Comparison of ENCODE assay signal across 8 cellular contexts in the genomic region with DNA sequence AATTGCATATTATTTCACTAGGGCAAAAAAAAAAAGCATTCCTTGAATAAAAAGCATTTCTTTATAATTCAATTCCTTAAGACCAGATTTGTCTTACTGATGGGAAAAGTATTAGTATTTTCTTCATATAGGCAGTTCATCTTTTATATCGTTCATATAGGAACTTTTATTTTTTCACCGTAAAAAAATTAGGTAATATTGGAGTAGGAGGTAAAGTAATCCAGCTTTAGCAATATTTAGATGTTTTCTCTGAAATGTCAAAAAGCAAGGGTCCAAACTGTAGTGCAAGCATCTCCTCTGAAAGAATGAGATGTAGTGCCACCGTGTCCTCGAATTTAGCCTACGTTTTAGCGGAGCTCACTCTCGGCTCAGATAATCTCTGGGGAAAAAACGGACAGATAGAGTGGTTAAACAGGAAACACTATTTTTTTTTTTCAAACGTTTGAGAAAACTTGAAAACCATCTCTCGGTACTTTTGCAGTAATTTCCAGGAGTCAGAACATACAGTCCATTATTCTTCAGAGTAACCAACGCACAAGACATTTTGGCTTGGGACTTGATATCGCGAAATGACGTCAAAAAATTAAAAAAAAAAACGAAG. TPM values are rescaled to one million over a fixed set of nuclear protein-coding genes. Genes with fewer than 3 reads are reported as not detected.
A peak's percentile ranks its signal among the peaks of the same experiment; 100 is the strongest.
DNase-seq lines count a peak whose midpoint lies in the region; ATAC-seq, FAIRE-seq and TF ChIP-seq lines count a peak whose summit lies in the region.

No MANE protein-coding gene starts in this region.

- ATAC-seq in GM12878 = no peak; the same call in 2 of the 3 replicates
- no peak for ATAC-seq in memory B cell (ENCODE audit: low read depth)
- no peak for ATAC-seq in GM21447 (IDR thresholded peaks at IDR 0.05; ENCODE audit: unreplicated experiment)

- H3K9me3 ChIP-seq in HUES6 (ENCODE audit: control insufficient read depth, insufficient read depth, low read depth, low read length) (no peaks in the 10 kb centered on the region), GM12878 (replicated peaks; ENCODE audit: control insufficient read depth, insufficient read depth, low read length) (no peaks in the 10 kb centered on the region)

- H3K36me3 Mint-ChIP-seq in memory B cell = no peaks in the 10 kb centered on the region

- H2AFZ ChIP-seq in GM12878 (ENCODE audit: control insufficient read depth, low read depth, low read length) = peak overlapping the region; percentile 89

- SMC1A ChIA-PET in GM12878 (lab: Charles Lee; ENCODE audit: uncharacterized antibody, unreplicated experiment) = interaction anchor here (0.6 to 2.2 kb wide), 10 partner anchors 9 to 389 kb away, joined by 3 to 8 read pairs (median 3); a partner anchor contains a TSS

- intact Hi-C loops in GM12878 (cut with micrococcal nuclease; ENCODE audit: unreplicated experiment) = loop anchor here (2.0 to 5.0 kb wide), 2 partner anchors 17 to 382 kb away; no protein-coding TSS in a partner anchor

- no TSS peak for BruUV-seq in GM12878 (replicated peaks; lab: Mats Ljungman, UMichigan)

- DNase-seq in GM12878 (ENCODE audit: low read depth, low spot score) = no peak
- DNase-seq in memory B cell (ENCODE audit: low spot score in 2 of 2) = no peak
- DNase-seq in NOMO-1 (lab: John Stamatoyannopoulos, UW; ENCODE audit: unreplicated experiment in 2 of 2) = no peak
- no peak for DNase-seq in retina
- DNase-seq in iPS-NIHi7 (ENCODE audit: extremely low spot score) = no peak

- H3K27ac Mint-ChIP-seq in memory B cell = peak overlapping the region; percentile 90

- H3K27me3 Mint-ChIP-seq in memory B cell = peaks cover 6% of the 10 kb centered on the region

- H3K27me3 ChIP-seq in HUES6 (ENCODE audit: control insufficient read depth, insufficient read depth, low read length) = peaks cover 100% of the 10 kb centered on the region
- H3K27me3 ChIP-seq in GM12878 (replicated peaks in 1 of 2; ENCODE audit: control insufficient read depth in 2 of 2, insufficient read depth in 2 of 2, low read length in 1 of 2) = peaks cover 11 to 31% of the 10 kb centered on the region in 2 experiments

- no peak for TF ChIP-seq POLR2A in GM12878 (IDR thresholded peaks at IDR 0.05; ENCODE audit: low read depth, low read length)

- peaks cover 1% of the 10 kb centered on the region for H3K9me3 Mint-ChIP-seq in memory B cell

- TF ChIP-seq RAD21 in GM12878 (IDR thresholded peaks at IDR 0.05; ENCODE audit: insufficient read depth, low read depth, low read length) = no peak

- peak overlapping the region; percentile 97 for H3K27ac ChIP-seq in C4-2B
- no peak overlapping the region for H3K27ac ChIP-seq in HUES6 (ENCODE audit: low read depth, low read length)
- H3K27ac ChIP-seq in GM12878 (ENCODE audit: control insufficient read depth, insufficient read depth) = peak overlapping the region; percentile 77

- peaks cover 10% of the 10 kb centered on the region for H3K4me1 Mint-ChIP-seq in memory B cell

- RAD21 ChIA-PET in GM12878 (lab: Charles Lee; ENCODE audit: unreplicated experiment) = interaction anchor here (0.6 to 2.3 kb wide), 11 partner anchors 8 to 346 kb away, joined by 3 to 7 read pairs (median 3); a partner anchor contains a TSS

- TF ChIP-seq CTCF in C4-2B (conservative IDR thresholded peaks at IDR 0.05) (no peak), GM12878 (IDR thresholded peaks at IDR 0.05 in 2 of 3, conservative IDR thresholded peaks at IDR 0.05 in 1 of 3; ENCODE audit: control insufficient read depth in 2 of 3, extremely low read depth in 1 of 3, insufficient read depth in 1 of 3, low read depth in 3 of 3, low read length in 3 of 3) (no peak)

- in situ Hi-C loops in GM12878 (cut with MboI) = no loop called here

- H4K20me1 ChIP-seq in GM12878 (ENCODE audit: control insufficient read depth, insufficient read depth) = no peaks in the 10 kb centered on the region

- H3K36me3 ChIP-seq in HUES6 (ENCODE audit: control insufficient read depth, insufficient read depth, low read length) (no peaks in the 10 kb centered on the region), GM12878 (ENCODE audit: control insufficient read depth in 2 of 2, insufficient read depth in 2 of 2, low read length in 1 of 2) (no peaks in the 10 kb centered on the region)

- H3K4me3 ChIP-seq in HUES6 (ENCODE audit: low read depth, low read length) (peak overlapping the region; percentile 71), GM12878 (peak overlapping the region; percentile 66; the same call in 1 of the 2 replicates)

- TF ChIP-seq EP300 in GM12878 (IDR thresholded peaks at IDR 0.05; ENCODE audit: borderline replicate concordance in 1 of 2, control insufficient read depth in 1 of 2, low read depth in 2 of 2, low read length in 2 of 2) = no peak

- POLR2A ChIA-PET in GM12878 (lab: Charles Lee) = interaction anchor here (0.9 to 1.6 kb wide), 8 partner anchors 10 to 337 kb away, joined by 3 to 15 read pairs (median 3); a partner anchor contains a TSS

- H3K9ac ChIP-seq in HUES6 (ENCODE audit: low read length) (no peak overlapping the region), GM12878 (ENCODE audit: control insufficient read depth, insufficient read depth, low read length) (peak overlapping the region; percentile 88; the same call in 1 of the 2 replicates)

- peak overlapping the region; percentile 90 for H3K4me3 Mint-ChIP-seq in memory B cell

- peaks cover 19% of the 10 kb centered on the region for H3K4me1 ChIP-seq in HUES6 (ENCODE audit: control insufficient read depth, insufficient read depth, low read length)
- peaks cover 30% of the 10 kb centered on the region for H3K4me1 ChIP-seq in GM12878 (ENCODE audit: control insufficient read depth, insufficient read depth, low read length)

- H3K4me2 ChIP-seq in GM12878 (ENCODE audit: control insufficient read depth, insufficient read depth) = peak overlapping the region; percentile 97

- CTCF ChIA-PET in GM12878 (lab: Yijun Ruan, JAX) = interaction anchor here (0.6 to 1.4 kb wide), 6 partner anchors 15 to 112 kb away, joined by 3 to 6 read pairs (median 3); no protein-coding TSS in a partner anchor

- WGBS in GM12878 (ENCODE audit: insufficient coverage, insufficient replicate concordance, low lambda C conversion rate, missing lambda C conversion rate) = under 1% methylated on average over 15 of the region's 15 CpGs

- no peaks in the 10 kb centered on the region for H3K79me2 ChIP-seq in GM12878 (ENCODE audit: control insufficient read depth, insufficient read depth, low read length)

- FAIRE-seq in GM12878 (lab: Jason Lieb, UNC) = no peak

RNA-seq across cellular contexts. Expression of a gene that starts 5.4 kb away (rescaled TPM):
- 0.21 and 0.49 TPM in 2 replicates for total RNA-seq in GM12878 (2013; cell fraction: nucleolus; rRNA removed)
- total RNA-seq in GM12878 (2014; rRNA removed) = 0.27 and 0.51 TPM in 2 replicates
- 0.40 and 0.60 TPM in 2 replicates for total RNA-seq in GM12878 (2014; rRNA removed; fragmentation: Illumina TruSeq; extraction: Trizol)
- total RNA-seq in GM12878 (2021) = 0.21 and 0.36 TPM in 2 replicates
- 0.10 TPM for polyA plus RNA-seq in GM12878 (2011; ENCODE audit: low read depth)
- polyA plus RNA-seq in GM12878 (2011; rRNA removed) = 0.34 and 0.71 TPM in 2 replicates
- polyA plus RNA-seq in GM12878 (2011; cell fraction: cytosol; rRNA removed) = 0.16 and 0.25 TPM in 2 replicates
- polyA plus RNA-seq in GM12878 (2011; cell fraction: nucleus; rRNA removed) = 0.30 and 0.38 TPM in 2 replicates
- 0.21 and 0.24 TPM in 2 replicates for polyA plus RNA-seq in GM12878 (2012)
- polyA plus RNA-seq in GM12878 (2014; fragmentation: Illumina TruSeq; extraction: Trizol) = 0.53 and 0.95 TPM in 2 replicates
- under 1 TPM; 0.13 to 0.26 TPM for polyA plus RNA-seq in GM12878 (2014; fragmentation: Nextera tagmentation; extraction: Ambion mirVana)
- polyA plus RNA-seq in GM12878 (2014; rRNA removed) = 0.65 and 0.99 TPM in 2 replicates
- polyA plus RNA-seq in GM12878 (2016; fragmentation: Nextera tagmentation; extraction: Ambion mirVana) = under 1 TPM in 1 of 2 experiments, not detected in 1; 0.43 TPM
- polyA minus RNA-seq in GM12878 (2011; rRNA and poly(A)+ RNA removed) = 0.21 and 0.22 TPM in 2 replicates
- not detected in 2 replicates for polyA minus RNA-seq in GM12878 (2011; cell fraction: cytosol; rRNA and poly(A)+ RNA removed)
- polyA minus RNA-seq in GM12878 (2011; cell fraction: nucleus; rRNA and poly(A)+ RNA removed) = 0.36 TPM in 1 of 2 replicates, not detected in the other

RNA-seq across cellular contexts. Expression of a gene that starts 19.0 kb away (rescaled TPM):
- 43.7 and 47.2 TPM in 2 replicates for total RNA-seq in GM12878 (2013; cell fraction: nucleolus; rRNA removed)
- total RNA-seq in GM12878 (2014; rRNA removed) (27.5 and 34.6 TPM in 2 replicates), GM12878 (2014; rRNA removed; fragmentation: Illumina TruSeq; extraction: Trizol) (31.5 and 32.4 TPM in 2 replicates), GM12878 (2021) (29.1 and 29.4 TPM in 2 replicates)
- 10.5 TPM for polyA plus RNA-seq in GM12878 (2011; ENCODE audit: low read depth)
- polyA plus RNA-seq in GM12878 (2011; rRNA removed) (49.7 and 70.6 TPM in 2 replicates), GM12878 (2014; fragmentation: Illumina TruSeq; extraction: Trizol) (32.1 and 39.0 TPM in 2 replicates), GM12878 (2014; fragmentation: Nextera tagmentation; extraction: Ambion mirVana) (10 to 100 TPM in 1 of 2 experiments, 1 to 10 TPM in 1; 8.0 to 12.4 TPM), GM12878 (2014; rRNA removed) (24.2 and 24.6 TPM in 2 replicates), GM12878 (2016; fragmentation: Nextera tagmentation; extraction: Ambion mirVana) (10 to 100 TPM; 17.4 to 19.5 TPM)
- 20.6 and 22.9 TPM in 2 replicates for polyA plus RNA-seq in GM12878 (2011; cell fraction: cytosol; rRNA removed)
- 77.8 and 78.2 TPM in 2 replicates for polyA plus RNA-seq in GM12878 (2011; cell fraction: nucleus; rRNA removed)
- 25.9 and 26.9 TPM in 2 replicates for polyA plus RNA-seq in GM12878 (2012)
- 47.5 and 83.2 TPM in 2 replicates for polyA minus RNA-seq in GM12878 (2011; rRNA and poly(A)+ RNA removed)
- polyA minus RNA-seq in GM12878 (2011; cell fraction: cytosol; rRNA and poly(A)+ RNA removed) = 16.7 and 33.9 TPM in 2 replicates
- polyA minus RNA-seq in GM12878 (2011; cell fraction: nucleus; rRNA and poly(A)+ RNA removed) = 18.1 and 22.3 TPM in 2 replicates

RNA-seq across cellular contexts. Expression of a gene that starts 23.7 kb away (rescaled TPM):
- total RNA-seq in GM12878 (2013; cell fraction: nucleolus; rRNA removed) = 52.1 and 56.3 TPM in 2 replicates
- 65.3 and 70.9 TPM in 2 replicates for total RNA-seq in GM12878 (2014; rRNA removed)
- 64.5 and 72.3 TPM in 2 replicates for total RNA-seq in GM12878 (2014; rRNA removed; fragmentation: Illumina TruSeq; extraction: Trizol)
- total RNA-seq in GM12878 (2021) = 68.0 and 74.3 TPM in 2 replicates
- polyA plus RNA-seq in GM12878 (2011; ENCODE audit: low read depth) = 65.1 TPM
- 101 and 151 TPM in 2 replicates for polyA plus RNA-seq in GM12878 (2011; rRNA removed)
- polyA plus RNA-seq in GM12878 (2011; cell fraction: cytosol; rRNA removed) = 33.9 and 35.7 TPM in 2 replicates
- 63.7 and 81.5 TPM in 2 replicates for polyA plus RNA-seq in GM12878 (2011; cell fraction: nucleus; rRNA removed)
- polyA plus RNA-seq in GM12878 (2012) = 65.2 and 75.4 TPM in 2 replicates
- 68.1 and 74.9 TPM in 2 replicates for polyA plus RNA-seq in GM12878 (2014; fragmentation: Illumina TruSeq; extraction: Trizol)
- polyA plus RNA-seq in GM12878 (2014; fragmentation: Nextera tagmentation; extraction: Ambion mirVana) = 100 to 1,000 TPM; 238 to 248 TPM
- polyA plus RNA-seq in GM12878 (2014; rRNA removed) = 60.9 and 64.7 TPM in 2 replicates
- 100 to 1,000 TPM; 171 to 205 TPM for polyA plus RNA-seq in GM12878 (2016; fragmentation: Nextera tagmentation; extraction: Ambion mirVana)
- 16.1 and 21.0 TPM in 2 replicates for polyA minus RNA-seq in GM12878 (2011; rRNA and poly(A)+ RNA removed)
- 2.5 and 4.7 TPM in 2 replicates for polyA minus RNA-seq in GM12878 (2011; cell fraction: cytosol; rRNA and poly(A)+ RNA removed)
- polyA minus RNA-seq in GM12878 (2011; cell fraction: nucleus; rRNA and poly(A)+ RNA removed) = 21.8 and 26.3 TPM in 2 replicates
